25 cellular contexts compared by ENCODE assay signal in genomic region chr3:126424039-126424717, GRCh38. TPM values are rescaled to one million over a fixed set of nuclear protein-coding genes. Genes with fewer than 3 reads are reported as not detected.
DNase-seq lines count a peak whose midpoint lies in the region; ATAC-seq and TF ChIP-seq lines count a peak whose summit lies in the region.
"Had no signal": no experiment of that assay in that cellular context is flagged by ENCODE, and none has a peak within 500 bp of the region (broad histone marks: within the 10 kb centered on the region; RNA-seq: fewer than 3 reads in every experiment).

No MANE protein-coding gene starts in this region.

- intact Hi-C loops in stomach (cut with DNase I; ENCODE audit: low total_unique reads) (no loop called here), transverse colon (cut with DNase I; ENCODE audit: low total_unique reads) (no loop called here)

- no peaks in the 10 kb centered on the region for H4K20me1 ChIP-seq in GM23338 (replicated peaks; ENCODE audit: insufficient read depth)

- H3K4ac ChIP-seq in neuronal stem cell (ENCODE audit: low read length) = no peak overlapping the region

- H3K79me1 ChIP-seq in neuronal stem cell (ENCODE audit: low read depth, low read length) = no peaks in the 10 kb centered on the region

- peaks cover 8% of the 10 kb centered on the region for H3K27me3 Mint-ChIP-seq in GM23338 (ENCODE audit: insufficient read depth, low read depth, poor library complexity)

- H3K4me3 Mint-ChIP-seq in GM23338 = no peak overlapping the region

- TF ChIP-seq CTCF in Peyer's patch (IDR thresholded peaks at IDR 0.05) (no peak), stomach (IDR thresholded peaks at IDR 0.05) (no peak), transverse colon (IDR thresholded peaks at IDR 0.05) (no peak), GM23338 (conservative IDR thresholded peaks at IDR 0.05; ENCODE audit: low read depth in 2 of 2) (no peak)

- DNase-seq in NCI-H748 (lab: John Stamatoyannopoulos, UW; ENCODE audit: unreplicated experiment) (peak; percentile 7), NCI-H748 treated with DMSO at 0.1 percent for 48 hours (lab: John Stamatoyannopoulos, UW) (no peak), Peyer's patch (peak in 2 of 3 donors; percentile 30 to 36), neuronal stem cell (ENCODE audit: low spot score) (no peak), stomach (peak; percentile 17), transverse colon (no peak), GM23338 (ENCODE audit: low spot score) (no peak)
- no peak for DNase-seq in activated CD4-positive, alpha-beta T cell treated with anti-CD3 and anti-CD28 coated beads for 4 hours
- DNase-seq: AML-193, DMS79 treated with DMSO at 0.1 percent for 48 hours, IMR-90, NCI-H1048, NCI-H1436 treated with DMSO at 0.1 percent for 48 hours, NCI-H2081 treated with DMSO at 0.1 percent for 48 hours, NCI-H446 treated with DMSO at 0.1 percent for 48 hours, NCI-H774, OCI-M1, SHP77 treated with DMSO at 0.1 percent for 48 hours had no signal

- H3K9me2 ChIP-seq in GM23338 (ENCODE audit: insufficient read depth) = 0 out of 2 replicates have a peak, but pooled peaks cover 4% of the 10 kb centered on the region

- no peak overlapping the region for H3K9ac ChIP-seq in neuronal stem cell (ENCODE audit: low read depth, low read length, poor library complexity)

- H3K79me2 ChIP-seq in GM23338 (replicated peaks; ENCODE audit: insufficient read depth) = no peaks in the 10 kb centered on the region

- H3K4me1 ChIP-seq in Peyer's patch = no peaks in the 10 kb centered on the region
- no peaks in the 10 kb centered on the region for H3K4me1 ChIP-seq in neuronal stem cell (ENCODE audit: control insufficient read depth in 2 of 2, insufficient read depth in 1 of 2, low read depth in 1 of 2, low read length in 2 of 2)
- no peaks in the 10 kb centered on the region for H3K4me1 ChIP-seq in stomach
- H3K4me1 ChIP-seq in transverse colon = no peaks in the 10 kb centered on the region
- H3K4me1 ChIP-seq in GM23338 (ENCODE audit: insufficient read depth) = no peaks in the 10 kb centered on the region; the same call in 1 of the 2 replicates
- H3K4me1 ChIP-seq: HAP-1 had no signal

- no peak overlapping the region for H3K14ac ChIP-seq in neuronal stem cell (ENCODE audit: low read length)

- H3K36me3 ChIP-seq in Peyer's patch (no peaks in the 10 kb centered on the region), neuronal stem cell (replicated peaks in 1 of 2; ENCODE audit: control insufficient read depth in 2 of 2, insufficient read depth in 2 of 2, low read length in 2 of 2) (no peaks in the 10 kb centered on the region), stomach (peaks cover 0 to 11% (median 0%) of the 10 kb centered on the region in 4 donors), transverse colon (no peaks in the 10 kb centered on the region), GM23338 (ENCODE audit: insufficient read depth) (no peaks in the 10 kb centered on the region)
- H3K36me3 ChIP-seq: HAP-1 had no signal

- peaks cover 0 to 10% (median 3%) of the 10 kb centered on the region in 4 donors for H3K9me3 ChIP-seq in Peyer's patch
- H3K9me3 ChIP-seq in neuronal stem cell (replicated peaks in 1 of 2; ENCODE audit: control insufficient read depth in 2 of 2, insufficient read depth in 1 of 2, low read depth in 1 of 2, low read length in 2 of 2) = peaks cover 4 to 8% of the 10 kb centered on the region in 2 donors
- H3K9me3 ChIP-seq in stomach = peaks cover 9 to 34% (median 20%) of the 10 kb centered on the region in 4 donors
- peaks cover 0 to 11% of the 10 kb centered on the region in 2 donors for H3K9me3 ChIP-seq in transverse colon
- H3K9me3 ChIP-seq: HAP-1 had no signal

- TF ChIP-seq POLR2A in Peyer's patch (IDR thresholded peaks at IDR 0.05) = no peak
- TF ChIP-seq POLR2A in stomach (IDR thresholded peaks at IDR 0.05) = no peak
- no peak for TF ChIP-seq POLR2A in transverse colon (IDR thresholded peaks at IDR 0.05)

- no peak for ATAC-seq in GM23338

- H3K4me3 ChIP-seq in Peyer's patch (no peak overlapping the region), neuronal stem cell (ENCODE audit: low read length in 2 of 2) (no peak overlapping the region), stomach (no peak overlapping the region), transverse colon (no peak overlapping the region), GM23338 (no peak overlapping the region)
- H3K4me3 ChIP-seq: HAP-1 had no signal

- H3K4me2 ChIP-seq in neuronal stem cell (ENCODE audit: insufficient read depth, low read length, poor library complexity, severe bottlenecking) = no peak overlapping the region
- H3K4me2 ChIP-seq in GM23338 = no peak overlapping the region

- peak overlapping the region; percentile 65 for H4K91ac ChIP-seq in neuronal stem cell (ENCODE audit: low read depth, low read length, poor library complexity)

- no peak overlapping the region; the same call in 1 of the 2 replicates for H3K27ac Mint-ChIP-seq in GM23338

- no peak overlapping the region for H2AK5ac ChIP-seq in neuronal stem cell (ENCODE audit: low read depth, low read length)

- H2BK15ac ChIP-seq in neuronal stem cell (ENCODE audit: low read length) = no peak overlapping the region

- in situ Hi-C loops in transverse colon (cut with MboI; ENCODE audit: low pct_ligation_motif_present in 1 of 4, low pct_unique_long_range_greater_than_20kb in 1 of 4, low sequenced_read_pairs in 3 of 4) = no loop called here

- H3F3A ChIP-seq in GM23338 (replicated peaks; ENCODE audit: low read depth) = no peaks in the 10 kb centered on the region

- peak overlapping the region; percentile 86 for H3K23ac ChIP-seq in neuronal stem cell (ENCODE audit: low read depth, low read length, poor library complexity)

- peaks cover 11% of the 10 kb centered on the region for H3K4me1 Mint-ChIP-seq in GM23338

- WGBS in neuronal stem cell (ENCODE audit: extremely low coverage in 2 of 2, insufficient read length in 2 of 2, insufficient replicate concordance in 1 of 2), 2 donors = no CpG with 5 or more reads among the region's 10 CpGs
- 89 to 96% (median 95%) methylated on average over 6 to 10 of the region's 10 CpGs for WGBS in stomach, 5 donors
- 99% methylated on average over 6 of the region's 10 CpGs; no CpG with 5 or more reads in 1 of the 2 donors for whole genome bisulfite sequencing in transverse colon (ENCODE audit: low coverage in 1 of 2), 2 donors

- peaks cover 7% of the 10 kb centered on the region; the same call in 2 of the 3 replicates for H3K36me3 Mint-ChIP-seq in GM23338 (ENCODE audit: low read depth)

- peak overlapping the region; percentile 90 for H2BK12ac ChIP-seq in neuronal stem cell (ENCODE audit: low read length)

- TF ChIP-seq EP300 in stomach (IDR thresholded peaks at IDR 0.05) = no peak
- no peak for TF ChIP-seq EP300 in transverse colon (IDR thresholded peaks at IDR 0.05; ENCODE audit: low read depth)

- no peak overlapping the region for H2BK120ac ChIP-seq in neuronal stem cell (ENCODE audit: low read depth, low read length)

- H3K9me3 Mint-ChIP-seq in GM23338 = peaks cover 20% of the 10 kb centered on the region; the same call in 2 of the 3 replicates

- no peak overlapping the region for H3K18ac ChIP-seq in neuronal stem cell (ENCODE audit: low read length)

- no peak overlapping the region for H4K8ac ChIP-seq in neuronal stem cell (ENCODE audit: low read depth, low read length)

- H3K27me3 ChIP-seq in Peyer's patch = no peaks in the 10 kb centered on the region
- H3K27me3 ChIP-seq in neuronal stem cell (ENCODE audit: control insufficient read depth in 3 of 3, insufficient read depth in 3 of 3, low read depth in 1 of 3, low read length in 3 of 3) = no peaks in the 10 kb centered on the region
- peaks cover 0 to 9% (median 0%) of the 10 kb centered on the region in 3 donors for H3K27me3 ChIP-seq in stomach
- no peaks in the 10 kb centered on the region for H3K27me3 ChIP-seq in transverse colon
- H3K27me3 ChIP-seq in GM23338 (ENCODE audit: insufficient read depth) = no peaks in the 10 kb centered on the region

- H2AFZ ChIP-seq in neuronal stem cell (ENCODE audit: low read length) (no peak overlapping the region), GM23338 (no peak overlapping the region)

- H2BK5ac ChIP-seq in neuronal stem cell (ENCODE audit: low read length) = peak overlapping the region; percentile 62

- no peak overlapping the region for H3K27ac ChIP-seq in Peyer's patch
- H3K27ac ChIP-seq in neuronal stem cell (replicated peaks; ENCODE audit: low read length) = no peak overlapping the region
- H3K27ac ChIP-seq in stomach = no peak overlapping the region
- no peak overlapping the region for H3K27ac ChIP-seq in transverse colon
- H3K27ac ChIP-seq in GM23338 (ENCODE audit: low read depth) = no peak overlapping the region
- H3K27ac ChIP-seq: 22Rv1, C4-2B, HL-60 had no signal

TF ChIP-seq in GM23338, 12 proteins besides CTCF, POLR2A, EP300 and RAD21 (continues in another document):
- no peak for TF ChIP-seq EZH2phosphoT487 (IDR thresholded peaks at IDR 0.05; ENCODE audit: unreplicated experiment)
- TF ChIP-seq CREB1 (CRISPR knock-in tag; IDR thresholded peaks at IDR 0.05; ENCODE audit: low read depth) = no peak

RNA-seq across cellular contexts. Expression of gene CFAP100, which starts 29.5 kb away (rescaled TPM):
- total RNA-seq in Peyer's patch = not detected
- polyA plus RNA-seq in neuronal stem cell (2013, experiment 1 of 2) = 3.9 TPM
- polyA plus RNA-seq in neuronal stem cell (2013, experiment 2 of 2) = 2.8 TPM
- total RNA-seq in stomach = not detected
- polyA plus RNA-seq in stomach = not detected
- total RNA-seq in transverse colon = not detected
- total RNA-seq in GM23338 (2014; rRNA removed; shearing (Covaris generic)) = 0.07 TPM in 1 of 2 replicates, not detected in the other
- not detected in 2 replicates for polyA plus RNA-seq in GM23338 (2016; fragmentation: Nextera tagmentation; extraction: Ambion mirVana)
- total RNA-seq: HT1080, IMR-90, M059J, RPMI7951 had no signal
- polyA plus RNA-seq: IMR-90 had no signal

RNA-seq across cellular contexts. Expression of gene ZXDC, which starts 51.5 kb away (rescaled TPM):
- total RNA-seq in Peyer's patch = 10 to 100 TPM; 44.1 to 99.8 (median 67.5) TPM
- 9.3 TPM for polyA plus RNA-seq in neuronal stem cell (2013, experiment 1 of 2)
- 9.8 TPM for polyA plus RNA-seq in neuronal stem cell (2013, experiment 2 of 2)
- 10 to 100 TPM; 16.9 to 73.2 (median 44.5) TPM for total RNA-seq in stomach
- polyA plus RNA-seq in stomach = 1 to 10 TPM; 6.1 to 9.8 (median 6.6) TPM
- total RNA-seq in transverse colon = 10 to 100 TPM; 44.6 to 81.2 (median 46.4) TPM
- 43.5 and 45.1 TPM in 2 replicates for total RNA-seq in GM23338 (2014; rRNA removed; shearing (Covaris generic))
- 5.7 and 6.5 TPM in 2 replicates for polyA plus RNA-seq in GM23338 (2016; fragmentation: Nextera tagmentation; extraction: Ambion mirVana)

Comparison
In these comparisons a context has a peak if more than half of its experiments do, and no peak if none do; other contexts are left out.
1. DNase-seq: peak in NCI-H748 (single experiment), Peyer's patch (2 of 3) and stomach (single experiment); none in NCI-H748 treated with DMSO at 0.1 percent for 48 hours (single experiment), neuronal stem cell (single experiment), transverse colon (single experiment), activated CD4-positive, alpha-beta T cell treated with anti-CD3 and anti-CD28 coated beads for 4 hours (0 of 2) and GM23338 (single experiment).